In genomic region chrX:13319953-13320352, GRCh38 we compare ENCODE assay signal across 25 cellular contexts.
DNase-seq lines count a peak whose midpoint lies in the region; ATAC-seq lines count a peak whose summit lies in the region.
"Had no signal": no experiment of that assay in that cellular context is flagged by ENCODE, and none has a peak within 500 bp of the region (broad histone marks: within the 10 kb centered on the region; RNA-seq: fewer than 3 reads in every experiment).

TSS of gene ATXN3L (minus strand) at chrX:13320053. CDS start at chrX:13319934, 119 bp downstream.

- H3K9me3 Mint-ChIP-seq in memory B cell = no peaks in the 10 kb centered on the region
- H3K9me3 Mint-ChIP-seq: CD4-positive, alpha-beta T cell; CD8-positive, alpha-beta memory T cell; CD8-positive, alpha-beta T cell had no signal

- peak within 1 kb of the TSS; percentile 36 for H3K27ac Mint-ChIP-seq in memory B cell
- H3K27ac Mint-ChIP-seq: B cell; CD14-positive monocyte; CD4-positive, alpha-beta memory T cell; CD4-positive, alpha-beta T cell; CD4-positive, CD25-positive, alpha-beta regulatory T cell; CD8-positive, alpha-beta memory T cell; CD8-positive, alpha-beta T cell had no signal

- no peak for ATAC-seq in memory B cell (ENCODE audit: low read depth)
- ATAC-seq: A549; CD8-positive, alpha-beta T cell had no signal

- no peaks in the 10 kb centered on the region for H3K36me3 Mint-ChIP-seq in memory B cell
- H3K36me3 Mint-ChIP-seq: CD14-positive monocyte; CD4-positive, alpha-beta memory T cell; CD4-positive, CD25-positive, alpha-beta regulatory T cell; CD8-positive, alpha-beta T cell had no signal

- H3K4me3 Mint-ChIP-seq in memory B cell = no peak within 1 kb of the TSS
- H3K4me3 Mint-ChIP-seq: B cell; CD14-positive monocyte; CD4-positive, alpha-beta memory T cell; CD4-positive, alpha-beta T cell; CD4-positive, CD25-positive, alpha-beta regulatory T cell; CD8-positive, alpha-beta memory T cell; CD8-positive, alpha-beta T cell had no signal

- no peaks in the 10 kb centered on the region for H3K27me3 Mint-ChIP-seq in memory B cell
- H3K27me3 Mint-ChIP-seq: B cell; CD4-positive, alpha-beta memory T cell; CD4-positive, alpha-beta T cell; CD4-positive, CD25-positive, alpha-beta regulatory T cell had no signal

- DNase-seq in memory B cell (ENCODE audit: low spot score in 2 of 2) = no peak
- no peak for DNase-seq in medulla oblongata (ENCODE audit: extremely low spot score)
- DNase-seq: 8988T; ACHN; AML-193; BE2C; C1 segment of cervical spinal cord; Caco-2; Calu3; CD4-positive, alpha-beta memory T cell; CD4-positive, alpha-beta T cell; CD4-positive, CD25-positive, alpha-beta regulatory T cell; CD8-positive, alpha-beta memory T cell; CD8-positive, alpha-beta T cell; COR-L47; DMS 273 treated with DMSO at 0.1 percent for 48 hours; DMS153; DMS53; DMS79; DMS79 treated with DMSO at 0.1 percent for 48 hours; DND-41; EL had no signal

- no peaks in the 10 kb centered on the region for H3K4me1 Mint-ChIP-seq in memory B cell
- H3K4me1 Mint-ChIP-seq: B cell; CD14-positive monocyte; CD4-positive, alpha-beta memory T cell; CD4-positive, CD25-positive, alpha-beta regulatory T cell; CD8-positive, alpha-beta memory T cell had no signal
